ENCODE assay signal across 8 cellular contexts in genomic region chr14:78254911-78255431, GRCh38.
DNase-seq lines count a peak whose midpoint lies in the region; ATAC-seq and TF ChIP-seq lines count a peak whose summit lies in the region.

No MANE protein-coding gene starts in this region.

- in situ Hi-C loops in mammary epithelial cell (cut with MboI; ENCODE audit: low sequenced_read_pairs in 2 of 2), result no loop called here

- ATAC-seq in GM18907 (IDR thresholded peaks at IDR 0.05; ENCODE audit: unreplicated experiment), result peak; percentile 71

- H4K20me1 ChIP-seq in mammary epithelial cell (ENCODE audit: insufficient read depth, low read length), result no peaks in the 10 kb centered on the region
- H4K20me1 ChIP-seq in OCI-LY7 (ENCODE audit: insufficient read depth, low read length), result no peaks in the 10 kb centered on the region

- no peak for TF ChIP-seq CTCF in AG04449 (IDR thresholded peaks at IDR 0.05; ENCODE audit: insufficient read depth, low read length, missing control alignments)
- no peak for TF ChIP-seq CTCF in mammary epithelial cell (conservative IDR thresholded peaks at IDR 0.05 in 1 of 2, IDR thresholded peaks at IDR 0.05 in 1 of 2; ENCODE audit: extremely low read depth in 1 of 2, insufficient read depth in 1 of 2, low read depth in 1 of 2, low read length in 2 of 2)
- no peak for TF ChIP-seq CTCF in OCI-LY7 (conservative IDR thresholded peaks at IDR 0.05; ENCODE audit: low read length)

- H2AFZ ChIP-seq in mammary epithelial cell (ENCODE audit: low read depth, low read length) (no peak overlapping the region), OCI-LY7 (ENCODE audit: low read length) (no peak overlapping the region)

- dilution Hi-C loops in mammary epithelial cell (cut with HindIII; ENCODE audit: low sequenced_read_pairs), result no loop called here

- H3K36me3 ChIP-seq in mammary epithelial cell (ENCODE audit: insufficient read depth, low read length) (no peaks in the 10 kb centered on the region), OCI-LY7 (ENCODE audit: insufficient read depth, low read length) (no peaks in the 10 kb centered on the region)

- peaks cover 2% of the 10 kb centered on the region for H3K9me3 ChIP-seq in mammary epithelial cell (replicated peaks; ENCODE audit: insufficient read depth, low read length)
- H3K9me3 ChIP-seq in OCI-LY7 (ENCODE audit: low read length), result no peaks in the 10 kb centered on the region

- H3K4me1 ChIP-seq in mammary epithelial cell (ENCODE audit: insufficient read depth, low read length) (no peaks in the 10 kb centered on the region), OCI-LY7 (ENCODE audit: insufficient read depth, low read length, poor library complexity, severe bottlenecking) (no peaks in the 10 kb centered on the region)

- no peaks in the 10 kb centered on the region for H3K9me2 ChIP-seq in OCI-LY7 (ENCODE audit: insufficient read depth, low read length)

- H3K79me2 ChIP-seq in mammary epithelial cell (ENCODE audit: insufficient read depth, low read length) (no peaks in the 10 kb centered on the region), OCI-LY7 (ENCODE audit: insufficient read depth, low read depth, low read length) (no peaks in the 10 kb centered on the region)

- 5% methylated on average over 8 of the region's 9 CpGs for WGBS in mammary epithelial cell (ENCODE audit: low coverage, missing lambda C conversion rate)

- BruUV-seq in mammary epithelial cell (replicated peaks; lab: Mats Ljungman, UMichigan), result no TSS peak
- BruUV-seq in OCI-LY7 (replicated peaks; lab: Mats Ljungman, UMichigan), result no TSS peak

- intact Hi-C loops in mammary epithelial cell (cut with micrococcal nuclease), result no loop called here
- intact Hi-C loops in OCI-LY7 (cut with micrococcal nuclease; ENCODE audit: unreplicated experiment), result no loop called here

- DNase-seq in AG04449 (ENCODE audit: low read depth, low spot score) (peak; percentile 33), NCI-H2196 treated with DMSO at 0.1 percent for 48 hours (lab: John Stamatoyannopoulos, UW; ENCODE audit: unreplicated experiment) (peak; percentile 46), mammary epithelial cell (peak; percentile 43), OCI-LY7 (ENCODE audit: low spot score) (no peak)
- DNase-seq in stimulated activated naive CD4-positive, alpha-beta T cell (lab: John Stamatoyannopoulos, UW), result no peak
- DNase-seq in effector CD4-positive, alpha-beta T cell, result no peak
- DNase-seq in activated CD4-positive, alpha-beta T cell treated with anti-CD3 and anti-CD28 coated beads, Interleukin-2, amount 50 U/mL, for 4 hours, result no peak

- no peak overlapping the region for H3K27ac ChIP-seq in mammary epithelial cell (ENCODE audit: insufficient read depth, low read depth, low read length)
- H3K27ac ChIP-seq in OCI-LY7 (ENCODE audit: low read depth, low read length, poor library complexity, severe bottlenecking), result no peak overlapping the region

- H3K4me2 ChIP-seq in mammary epithelial cell (ENCODE audit: insufficient read depth, low read depth, low read length) (no peak overlapping the region), OCI-LY7 (ENCODE audit: low read length) (no peak overlapping the region)

- CTCF ChIA-PET in AG04449 (lab: Yijun Ruan, JAX) (no interaction called here), mammary epithelial cell (lab: Charles Lee; ENCODE audit: low non-redundant PET) (no interaction called here), OCI-LY7 (lab: Charles Lee; ENCODE audit: unreplicated experiment) (no interaction called here)

- H3K4me3 ChIP-seq in AG04449 (ENCODE audit: low read depth, low read length) (no peak overlapping the region), mammary epithelial cell (replicated peaks in 1 of 3; ENCODE audit: insufficient read depth in 1 of 3, low read depth in 2 of 3, low read length in 3 of 3) (no peak overlapping the region), OCI-LY7 (ENCODE audit: low read depth, low read length, poor library complexity, severe bottlenecking) (no peak overlapping the region)

- H3K9ac ChIP-seq in mammary epithelial cell (ENCODE audit: insufficient read depth, low read length), result no peak overlapping the region

- POLR2A ChIA-PET in AG04449 (lab: Yijun Ruan, JAX) (no interaction called here), OCI-LY7 (lab: Charles Lee) (no interaction called here)

- H3K27me3 ChIP-seq in mammary epithelial cell (ENCODE audit: insufficient read depth, low read length), result no peaks in the 10 kb centered on the region

Comparison
In these comparisons a context has a peak if more than half of its experiments do, and no peak if none do; other contexts are left out.
1. DNase-seq: peak in AG04449 (single experiment), NCI-H2196 treated with DMSO at 0.1 percent for 48 hours (single experiment) and mammary epithelial cell (single experiment); none in OCI-LY7 (single experiment), stimulated activated naive CD4-positive, alpha-beta T cell (0 of 6), effector CD4-positive, alpha-beta T cell (single experiment) and activated CD4-positive, alpha-beta T cell treated with anti-CD3 and anti-CD28 coated beads, Interleukin-2, amount 50 U/mL, for 4 hours (0 of 2).